Comparison of ENCODE assay signal across 25 cellular contexts in the genomic region with DNA sequence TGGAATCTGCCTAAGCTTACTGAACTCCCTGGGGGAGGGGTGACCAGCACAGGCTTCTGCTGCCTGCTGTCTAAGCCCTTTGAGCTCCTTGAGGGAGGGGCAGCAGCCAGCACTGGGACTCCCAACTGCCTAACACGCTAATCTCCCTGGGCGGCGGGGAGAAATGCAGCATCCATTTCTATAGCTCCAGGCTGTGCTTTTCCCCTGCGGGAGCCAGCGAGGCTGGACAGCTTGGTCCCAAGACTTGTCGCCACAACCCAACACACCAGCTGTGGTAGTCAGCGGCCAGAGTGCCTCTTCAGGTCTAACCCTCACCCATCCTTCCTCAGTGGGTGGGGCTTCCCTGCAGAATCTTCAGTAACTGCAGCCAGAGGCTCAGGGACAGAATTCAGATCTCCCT.
"Had no signal": no experiment of that assay in that cellular context is flagged by ENCODE, and none has a peak within 500 bp of the region (broad histone marks: within the 10 kb centered on the region; RNA-seq: fewer than 3 reads in every experiment).

No MANE protein-coding gene starts in this region.

- DNase-seq: activated CD4-positive, alpha-beta memory T cell treated with anti-CD3 and anti-CD28 coated beads for 36 hours; activated CD4-positive, alpha-beta T cell treated with anti-CD3 and anti-CD28 coated beads, Interleukin-2, amount 10 ng/mL, durations not matched to agents 7 days and 5 days; activated CD4-positive, CD25-positive, alpha-beta regulatory T cell; activated CD8-positive, alpha-beta memory T cell treated with anti-CD3 and anti-CD28 coated beads for 24 hours; activated effector memory CD4-positive, alpha-beta T cell treated with anti-CD3 and anti-CD28 coated beads, Interleukin-2, amount 50 U/mL, for 16 hours; activated naive CD4-positive, alpha-beta T cell treated with anti-CD3 and anti-CD28 coated beads for 36 hours; activated T-cell treated with anti-CD3 and anti-CD28 coated beads, Interleukin-2, amount 50 U/mL, for 4 hours; amygdala; KG1; NCI-H1048; NCI-H1930; NCI-H2171; NCI-H446 treated with DMSO at 0.1 percent for 48 hours; NCI-H526 treated with DMSO at 0.1 percent for 48 hours; PC-3; SHP77; T-helper 17 cell; T-helper 9 cell had no signal

- H3K36me3 ChIP-seq: SJSA1 had no signal

- ATAC-seq: activated T-cell treated with anti-CD3 and anti-CD28 coated beads, Interleukin-2, amount 50 U/mL, for 4 hours; PC-3; T-helper 17 cell had no signal

- H3K4me1 ChIP-seq: SJSA1 had no signal

- H3K27ac Mint-ChIP-seq: activated CD4-positive, alpha-beta memory T cell treated with anti-CD3 and anti-CD28 coated beads for 36 hours; activated CD4-positive, alpha-beta T cell treated with anti-CD3 and anti-CD28 coated beads, Interleukin-2, amount 10 ng/mL, durations not matched to agents 7 days and 5 days; activated naive CD4-positive, alpha-beta T cell treated with anti-CD3 and anti-CD28 coated beads for 36 hours; activated naive CD8-positive, alpha-beta T cell; brain; T-helper 17 cell had no signal

- H3K4me3 ChIP-seq: SJSA1 had no signal

- H3K27ac ChIP-seq: SJSA1 had no signal

- H3K4me3 Mint-ChIP-seq: activated CD4-positive, alpha-beta memory T cell treated with anti-CD3 and anti-CD28 coated beads for 36 hours; activated CD4-positive, alpha-beta T cell treated with anti-CD3 and anti-CD28 coated beads, Interleukin-2, amount 10 ng/mL, durations not matched to agents 7 days and 5 days; activated naive CD4-positive, alpha-beta T cell treated with anti-CD3 and anti-CD28 coated beads for 36 hours; activated naive CD8-positive, alpha-beta T cell; activated T-cell treated with anti-CD3 and anti-CD28 coated beads, Interleukin-2, amount 50 U/mL, for 4 hours; brain; central memory CD8-positive, alpha-beta T cell; T-helper 17 cell had no signal

- H3K9me3 Mint-ChIP-seq: activated T-cell treated with anti-CD3 and anti-CD28 coated beads, Interleukin-2, amount 50 U/mL, for 4 hours had no signal

- H3K4me1 Mint-ChIP-seq: activated CD4-positive, alpha-beta T cell treated with anti-CD3 and anti-CD28 coated beads, Interleukin-2, amount 10 ng/mL, durations not matched to agents 7 days and 5 days; brain; central memory CD8-positive, alpha-beta T cell; T-helper 17 cell had no signal

- FAIRE-seq: astrocyte, RCC 7860, TTC549 had no signal

- H3K9me3 ChIP-seq: SJSA1 had no signal

- H3K36me3 Mint-ChIP-seq: activated CD4-positive, alpha-beta memory T cell treated with anti-CD3 and anti-CD28 coated beads for 36 hours; brain had no signal

- H3K27me3 ChIP-seq: SJSA1 had no signal
